31 cellular contexts compared by ENCODE assay signal in the genomic region with DNA sequence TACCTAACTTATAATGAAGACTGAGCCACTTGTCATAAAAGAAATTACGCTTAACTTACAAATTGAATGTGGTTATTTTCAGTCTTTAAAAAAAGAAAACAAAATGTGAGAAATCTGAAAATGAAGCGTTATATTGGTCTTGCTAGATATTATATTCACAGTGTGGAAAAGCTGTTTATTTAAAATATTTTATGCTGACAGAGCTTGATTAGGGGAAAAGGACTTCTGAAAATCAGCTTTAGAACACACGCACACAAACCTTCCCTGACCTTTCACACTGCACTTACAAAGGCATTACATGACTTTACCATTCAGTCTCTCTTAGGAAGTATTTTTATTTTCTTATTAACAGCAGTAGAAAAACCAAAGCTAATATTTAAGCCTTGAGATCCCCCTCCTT.
"Had no signal": no experiment of that assay in that cellular context is flagged by ENCODE, and none has a peak within 500 bp of the region (broad histone marks: within the 10 kb centered on the region; RNA-seq: fewer than 3 reads in every experiment).

No MANE protein-coding gene starts in this region.

- H3K4me3 ChIP-seq: ascending aorta, breast epithelium, coronary artery, dorsolateral prefrontal cortex had no signal

- H3K27me3 Mint-ChIP-seq: activated CD4-positive, alpha-beta memory T cell treated with anti-CD3 and anti-CD28 coated beads, Interleukin-2, amount 10 ng/mL, durations not matched to agents 7 days and 5 days; activated CD4-positive, alpha-beta T cell treated with anti-CD3 and anti-CD28 coated beads for 36 hours; activated CD4-positive, alpha-beta T cell treated with anti-CD3 and anti-CD28 coated beads, Interleukin-2, amount 10 ng/mL, durations not matched to agents 24 days and 14 days; activated naive CD4-positive, alpha-beta T cell treated with anti-CD3 and anti-CD28 coated beads, Interleukin-2, amount 10 ng/mL, durations not matched to agents 7 days and 5 days; activated naive CD8-positive, alpha-beta T cell treated with anti-CD3 and anti-CD28 coated beads, Interleukin-2, amount 10 ng/mL, durations not matched to agents 7 days and 5 days; activated T-cell treated with anti-CD3 and anti-CD28 coated beads, Interleukin-2, amount 50 U/mL, for 24 hours; brain; central memory CD8-positive, alpha-beta T cell; dendritic cell treated with granulocyte-macrophage colony-stimulating factor and Interleukin-4, amounts not matched to agents 40 ng/mL and 50 ng/mL, for 4 days had no signal

- H3K4me3 Mint-ChIP-seq: activated CD4-positive, alpha-beta memory T cell treated with anti-CD3 and anti-CD28 coated beads, Interleukin-2, amount 10 ng/mL, durations not matched to agents 7 days and 5 days; activated CD4-positive, alpha-beta T cell treated with anti-CD3 and anti-CD28 coated beads for 36 hours; activated CD4-positive, alpha-beta T cell treated with anti-CD3 and anti-CD28 coated beads, Interleukin-2, amount 10 ng/mL, durations not matched to agents 24 days and 14 days; activated naive CD4-positive, alpha-beta T cell treated with anti-CD3 and anti-CD28 coated beads, Interleukin-2, amount 10 ng/mL, durations not matched to agents 7 days and 5 days; activated naive CD8-positive, alpha-beta T cell treated with anti-CD3 and anti-CD28 coated beads, Interleukin-2, amount 10 ng/mL, durations not matched to agents 7 days and 5 days; activated T-cell treated with anti-CD3 and anti-CD28 coated beads, Interleukin-2, amount 50 U/mL, for 24 hours; activated T-cell treated with anti-CD3 and anti-CD28 coated beads, Interleukin-2, amount 50 U/mL, for 72 hours; brain; central memory CD8-positive, alpha-beta T cell; dendritic cell treated with granulocyte-macrophage colony-stimulating factor and Interleukin-4, amounts not matched to agents 40 ng/mL and 50 ng/mL, for 4 days; endodermal cell; T-helper 17 cell; T-helper 2 cell treated with Interferon-gamma antibody and Interleukin-4, amounts not matched to agents 5 μg/mL and 100 μg/mL, for 36 hours had no signal

- H3K9me3 Mint-ChIP-seq: activated CD4-positive, alpha-beta memory T cell treated with anti-CD3 and anti-CD28 coated beads, Interleukin-2, amount 10 ng/mL, durations not matched to agents 7 days and 5 days; activated CD4-positive, alpha-beta T cell treated with anti-CD3 and anti-CD28 coated beads, Interleukin-2, amount 10 ng/mL, durations not matched to agents 24 days and 14 days; activated naive CD4-positive, alpha-beta T cell treated with anti-CD3 and anti-CD28 coated beads, Interleukin-2, amount 10 ng/mL, durations not matched to agents 7 days and 5 days; activated naive CD4-positive, alpha-beta T cell treated with anti-CD3 and anti-CD28 coated beads, Interleukin-2, amount 50 U/mL, for 72 hours; activated naive CD8-positive, alpha-beta T cell treated with anti-CD3 and anti-CD28 coated beads, Interleukin-2, amount 10 ng/mL, durations not matched to agents 7 days and 5 days; activated T-cell treated with anti-CD3 and anti-CD28 coated beads, Interleukin-2, amount 50 U/mL, for 24 hours; activated T-cell treated with anti-CD3 and anti-CD28 coated beads, Interleukin-2, amount 50 U/mL, for 72 hours; brain; central memory CD8-positive, alpha-beta T cell; dendritic cell treated with granulocyte-macrophage colony-stimulating factor and Interleukin-4, amounts not matched to agents 40 ng/mL and 50 ng/mL, for 4 days; endodermal cell; T-helper 2 cell treated with Interferon-gamma antibody and Interleukin-4, amounts not matched to agents 5 μg/mL and 100 μg/mL, for 36 hours had no signal

- H3K4me1 Mint-ChIP-seq: activated CD4-positive, alpha-beta T cell treated with anti-CD3 and anti-CD28 coated beads for 36 hours; activated CD4-positive, alpha-beta T cell treated with anti-CD3 and anti-CD28 coated beads, Interleukin-2, amount 10 ng/mL, durations not matched to agents 24 days and 14 days; activated naive CD4-positive, alpha-beta T cell treated with anti-CD3 and anti-CD28 coated beads, Interleukin-2, amount 10 ng/mL, durations not matched to agents 7 days and 5 days; activated naive CD8-positive, alpha-beta T cell treated with anti-CD3 and anti-CD28 coated beads, Interleukin-2, amount 10 ng/mL, durations not matched to agents 7 days and 5 days; brain; central memory CD8-positive, alpha-beta T cell; T-helper 17 cell had no signal

- H3K36me3 ChIP-seq: ascending aorta, breast epithelium had no signal

- ATAC-seq: activated CD4-positive, alpha-beta T cell treated with anti-CD3 and anti-CD28 coated beads for 36 hours; activated naive CD4-positive, alpha-beta T cell treated with anti-CD3 and anti-CD28 coated beads, Interleukin-2, amount 50 U/mL, for 72 hours; activated T-cell treated with anti-CD3 and anti-CD28 coated beads, Interleukin-2, amount 50 U/mL, for 72 hours; esophagus mucosa; T-helper 17 cell had no signal

- H3K27ac Mint-ChIP-seq: activated CD4-positive, alpha-beta memory T cell treated with anti-CD3 and anti-CD28 coated beads, Interleukin-2, amount 10 ng/mL, durations not matched to agents 7 days and 5 days; activated CD4-positive, alpha-beta T cell treated with anti-CD3 and anti-CD28 coated beads for 36 hours; activated CD4-positive, alpha-beta T cell treated with anti-CD3 and anti-CD28 coated beads, Interleukin-2, amount 10 ng/mL, durations not matched to agents 24 days and 14 days; activated naive CD4-positive, alpha-beta T cell treated with anti-CD3 and anti-CD28 coated beads, Interleukin-2, amount 10 ng/mL, durations not matched to agents 7 days and 5 days; activated naive CD4-positive, alpha-beta T cell treated with anti-CD3 and anti-CD28 coated beads, Interleukin-2, amount 50 U/mL, for 72 hours; activated naive CD8-positive, alpha-beta T cell treated with anti-CD3 and anti-CD28 coated beads, Interleukin-2, amount 10 ng/mL, durations not matched to agents 7 days and 5 days; activated T-cell treated with anti-CD3 and anti-CD28 coated beads, Interleukin-2, amount 50 U/mL, for 24 hours; activated T-cell treated with anti-CD3 and anti-CD28 coated beads, Interleukin-2, amount 50 U/mL, for 72 hours; brain; dendritic cell treated with granulocyte-macrophage colony-stimulating factor and Interleukin-4, amounts not matched to agents 40 ng/mL and 50 ng/mL, for 4 days; T-helper 17 cell; T-helper 2 cell treated with Interferon-gamma antibody and Interleukin-4, amounts not matched to agents 5 μg/mL and 100 μg/mL, for 36 hours had no signal

- H3K27ac ChIP-seq: ascending aorta, breast epithelium, coronary artery, dorsolateral prefrontal cortex had no signal

- H3K36me3 Mint-ChIP-seq: activated naive CD4-positive, alpha-beta T cell treated with anti-CD3 and anti-CD28 coated beads, Interleukin-2, amount 10 ng/mL, durations not matched to agents 7 days and 5 days; activated naive CD4-positive, alpha-beta T cell treated with anti-CD3 and anti-CD28 coated beads, Interleukin-2, amount 50 U/mL, for 72 hours; activated naive CD8-positive, alpha-beta T cell treated with anti-CD3 and anti-CD28 coated beads, Interleukin-2, amount 10 ng/mL, durations not matched to agents 7 days and 5 days; brain had no signal

- H3K4me1 ChIP-seq: ascending aorta, breast epithelium had no signal

- DNase-seq: activated CD4-positive, alpha-beta memory T cell treated with anti-CD3 and anti-CD28 coated beads, Interleukin-2, amount 10 ng/mL, durations not matched to agents 7 days and 5 days; activated CD4-positive, alpha-beta T cell treated with anti-CD3 and anti-CD28 coated beads for 36 hours; activated CD4-positive, alpha-beta T cell treated with anti-CD3 and anti-CD28 coated beads, Interleukin-2, amount 10 ng/mL, durations not matched to agents 24 days and 14 days; activated CD4-positive, alpha-beta T cell treated with anti-CD3 and anti-CD28 coated beads, Interleukin-2, amount 50 U/mL, for 4 hours; activated CD4-positive, CD25-positive, alpha-beta regulatory T cell; activated CD4-positive, CD25-positive, alpha-beta regulatory T cell treated with anti-CD3 and anti-CD28 coated beads, Interleukin-2, amount 50 U/mL, for 72 hours; activated CD8-positive, alpha-beta memory T cell treated with anti-CD3 and anti-CD28 coated beads, Interleukin-2, amount 50 U/mL, for 48 hours; activated gamma-delta T cell; activated naive CD4-positive, alpha-beta T cell; activated naive CD4-positive, alpha-beta T cell treated with anti-CD3 and anti-CD28 coated beads, Interleukin-2, amount 10 ng/mL, durations not matched to agents 7 days and 5 days; activated naive CD8-positive, alpha-beta T cell treated with anti-CD3 and anti-CD28 coated beads, Interleukin-2, amount 10 ng/mL, durations not matched to agents 7 days and 5 days; activated T-cell treated with anti-CD3 and anti-CD28 coated beads for 4 hours; activated T-cell treated with anti-CD3 and anti-CD28 coated beads, Interleukin-2, amount 50 U/mL, for 24 hours; activated T-cell treated with anti-CD3 and anti-CD28 coated beads, Interleukin-2, amount 50 U/mL, for 72 hours; dorsolateral prefrontal cortex; effector memory CD4-positive, alpha-beta T cell; endodermal cell; foreskin fibroblast; head of caudate nucleus; T-helper 17 cell; T1000 had no signal

- FAIRE-seq: frontal cortex had no signal

- H3K27me3 ChIP-seq: ascending aorta, breast epithelium, dorsolateral prefrontal cortex had no signal

- H3K9me3 ChIP-seq: ascending aorta, breast epithelium had no signal
